Comparison of ENCODE assay signal across 21 cellular contexts in genomic region chr20:36501367-36502006, GRCh38.
A peak's percentile ranks its signal among the peaks of the same experiment; 100 is the strongest.
DNase-seq lines count a peak whose midpoint lies in the region; ATAC-seq lines count a peak whose summit lies in the region.
"Had no signal": no experiment of that assay in that cellular context is flagged by ENCODE, and none has a peak within 500 bp of the region (broad histone marks: within the 10 kb centered on the region; RNA-seq: fewer than 3 reads in every experiment).

No MANE protein-coding gene starts in this region.

- ATAC-seq in activated CD4-positive, CD25-positive, alpha-beta regulatory T cell treated with anti-CD3 and anti-CD28 coated beads, Interleukin-2, amount 50 U/mL, for 24 hours: peak; percentile 80 to 88
- ATAC-seq in activated naive CD8-positive, alpha-beta T cell treated with anti-CD3 and anti-CD28 coated beads, Interleukin-2, amount 50 U/mL, for 24 hours: no peak
- ATAC-seq in stimulated activated naive B cell treated with anti-CD40 and anti-IgM and Interleukin-4, amounts not matched to agents 10 μg/mL and 1 μg/mL and 100 μg/mL, for 72 hours (replicated peaks): peak in 1 of 2 donors; percentile 61
- ATAC-seq: natural killer cell treated with Interleukin-12 subunit alpha and Interleukin-12 subunit beta and Interleukin-15 and Interleukin-18, amount 100 ng/mL, for 72 hours; upper lobe of right lung had no signal

- H3K27ac ChIP-seq in caudate nucleus (ENCODE audit: low read depth, low read length): no peak overlapping the region
- H3K27ac ChIP-seq: 22Rv1, breast epithelium, parathyroid adenoma, upper lobe of right lung had no signal

- peaks cover 7% of the 10 kb centered on the region for H3K36me3 Mint-ChIP-seq in activated naive CD8-positive, alpha-beta T cell treated with anti-CD3 and anti-CD28 coated beads, Interleukin-2, amount 50 U/mL, for 24 hours (ENCODE audit: low read depth)
- peaks cover 31 to 58% of the 10 kb centered on the region in 2 donors for H3K36me3 Mint-ChIP-seq in stimulated activated naive B cell treated with anti-CD40 and anti-IgM and Interleukin-4, amounts not matched to agents 10 μg/mL and 1 μg/mL and 100 μg/mL, for 72 hours

- H3K4me1 Mint-ChIP-seq in activated naive CD8-positive, alpha-beta T cell treated with anti-CD3 and anti-CD28 coated beads, Interleukin-2, amount 50 U/mL, for 24 hours: peaks cover 7% of the 10 kb centered on the region
- H3K4me1 Mint-ChIP-seq in stimulated activated naive B cell treated with anti-CD40 and anti-IgM and Interleukin-4, amounts not matched to agents 10 μg/mL and 1 μg/mL and 100 μg/mL, for 72 hours: peaks cover 5 to 6% of the 10 kb centered on the region in 2 donors

- no peak overlapping the region for H3K4me3 Mint-ChIP-seq in activated naive CD8-positive, alpha-beta T cell treated with anti-CD3 and anti-CD28 coated beads, Interleukin-2, amount 50 U/mL, for 24 hours
- H3K4me3 Mint-ChIP-seq in stimulated activated naive B cell treated with anti-CD40 and anti-IgM and Interleukin-4, amounts not matched to agents 10 μg/mL and 1 μg/mL and 100 μg/mL, for 72 hours: no peak overlapping the region
- H3K4me3 Mint-ChIP-seq: activated B cell treated with CpG ODN at 0.5 μM for 24 hours; dendritic cell treated with granulocyte-macrophage colony-stimulating factor and Interleukin-4, amounts not matched to agents 40 ng/mL and 50 ng/mL, for 4 days; natural killer cell treated with Interleukin-12 subunit alpha and Interleukin-12 subunit beta and Interleukin-15 and Interleukin-18, amount 100 ng/mL, for 72 hours had no signal

- no peak for DNase-seq in activated CD4-positive, CD25-positive, alpha-beta regulatory T cell treated with anti-CD3 and anti-CD28 coated beads, Interleukin-2, amount 50 U/mL, for 72 hours
- peak; percentile 16 for DNase-seq in stimulated activated CD4-positive, alpha-beta T cell treated with anti-CD3 and anti-CD28 coated beads, Interleukin-4, amount 100 ng/mL, for 1 hour
- DNase-seq in stimulated activated CD4-positive, alpha-beta T cell treated with anti-CD3 and anti-CD28 coated beads, Interleukin-12 subunit alpha, Interleukin-12 subunit beta, amount 100 ng/mL, for 4 hours: no peak
- DNase-seq in activated naive CD8-positive, alpha-beta T cell treated with anti-CD3 and anti-CD28 coated beads, Interleukin-2, amount 50 U/mL, for 24 hours: no peak
- DNase-seq in stimulated activated naive B cell treated with anti-CD40 and anti-IgM and Interleukin-4, amounts not matched to agents 10 μg/mL and 1 μg/mL and 100 μg/mL, for 72 hours: no peak
- no peak for DNase-seq in caudate nucleus (lab: John Stamatoyannopoulos, UW)
- DNase-seq in DMS79 treated with DMSO at 0.1 percent for 48 hours (lab: John Stamatoyannopoulos, UW): no peak
- DNase-seq: activated B cell treated with CpG ODN at 0.5 μM for 24 hours; Calu3; head of caudate nucleus; NCI-H1105; NCI-H510A treated with DMSO at 0.1 percent for 48 hours; SK-N-SH; stimulated activated CD4-positive, alpha-beta T cell treated with anti-CD3 and anti-CD28 coated beads, Interleukin-1b, Interleukin-23, amount 100 ng/mL, for 48 hours; upper lobe of right lung had no signal

- no peaks in the 10 kb centered on the region for H3K9me3 Mint-ChIP-seq in activated naive CD8-positive, alpha-beta T cell treated with anti-CD3 and anti-CD28 coated beads, Interleukin-2, amount 50 U/mL, for 24 hours
- H3K9me3 Mint-ChIP-seq in stimulated activated naive B cell treated with anti-CD40 and anti-IgM and Interleukin-4, amounts not matched to agents 10 μg/mL and 1 μg/mL and 100 μg/mL, for 72 hours: no peaks in the 10 kb centered on the region
- H3K9me3 Mint-ChIP-seq: activated B cell treated with CpG ODN at 0.5 μM for 24 hours; dendritic cell treated with granulocyte-macrophage colony-stimulating factor and Interleukin-4, amounts not matched to agents 40 ng/mL and 50 ng/mL, for 4 days; natural killer cell treated with Interleukin-12 subunit alpha and Interleukin-12 subunit beta and Interleukin-15 and Interleukin-18, amount 100 ng/mL, for 72 hours had no signal

- H3K27ac Mint-ChIP-seq in activated naive CD8-positive, alpha-beta T cell treated with anti-CD3 and anti-CD28 coated beads, Interleukin-2, amount 50 U/mL, for 24 hours: peak overlapping the region; percentile 34
- H3K27ac Mint-ChIP-seq in stimulated activated naive B cell treated with anti-CD40 and anti-IgM and Interleukin-4, amounts not matched to agents 10 μg/mL and 1 μg/mL and 100 μg/mL, for 72 hours: peak overlapping the region; percentile 47
- H3K27ac Mint-ChIP-seq: dendritic cell treated with granulocyte-macrophage colony-stimulating factor and Interleukin-4, amounts not matched to agents 40 ng/mL and 50 ng/mL, for 4 days; natural killer cell treated with Interleukin-12 subunit alpha and Interleukin-12 subunit beta and Interleukin-15 and Interleukin-18, amount 100 ng/mL, for 72 hours had no signal

- H3K27me3 Mint-ChIP-seq in activated naive CD8-positive, alpha-beta T cell treated with anti-CD3 and anti-CD28 coated beads, Interleukin-2, amount 50 U/mL, for 24 hours: no peaks in the 10 kb centered on the region
- H3K27me3 Mint-ChIP-seq in stimulated activated naive B cell treated with anti-CD40 and anti-IgM and Interleukin-4, amounts not matched to agents 10 μg/mL and 1 μg/mL and 100 μg/mL, for 72 hours: no peaks in the 10 kb centered on the region
- H3K27me3 Mint-ChIP-seq: activated B cell treated with CpG ODN at 0.5 μM for 24 hours; dendritic cell treated with granulocyte-macrophage colony-stimulating factor and Interleukin-4, amounts not matched to agents 40 ng/mL and 50 ng/mL, for 4 days; natural killer cell treated with Interleukin-12 subunit alpha and Interleukin-12 subunit beta and Interleukin-15 and Interleukin-18, amount 100 ng/mL, for 72 hours had no signal
